ENCODE assay signal across 8 cellular contexts in genomic region chr1:109788695-109789521, GRCh38. TPM values are rescaled to one million over a fixed set of nuclear protein-coding genes. Genes with fewer than 3 reads are reported as not detected.
DNase-seq lines count a peak whose midpoint lies in the region; ATAC-seq and TF ChIP-seq lines count a peak whose summit lies in the region.

No MANE protein-coding gene starts in this region.

- H3K36me3 Mint-ChIP-seq in activated T-helper 17 cell treated with anti-CD3 and anti-CD28 coated beads, Interleukin-2, amount 50 U/mL, for 72 hours (ENCODE audit: low read depth), result no peaks in the 10 kb centered on the region

- H3K9me3 Mint-ChIP-seq in activated T-helper 17 cell treated with anti-CD3 and anti-CD28 coated beads, Interleukin-2, amount 50 U/mL, for 72 hours, result no peaks in the 10 kb centered on the region

- H4K8ac ChIP-seq in mesenchymal stem cell (ENCODE audit: low read length), result no peak overlapping the region

- H3K18ac ChIP-seq in mesenchymal stem cell (ENCODE audit: low read depth in 1 of 2, low read length in 2 of 2), result peak overlapping the region; percentile 47 to 88

- TF ChIP-seq POLR2A in gastroesophageal sphincter (IDR thresholded peaks at IDR 0.05), result no peak

- peaks cover 25% of the 10 kb centered on the region for H3K4me1 Mint-ChIP-seq in activated T-helper 17 cell treated with anti-CD3 and anti-CD28 coated beads, Interleukin-2, amount 50 U/mL, for 72 hours

- H3K14ac ChIP-seq in mesenchymal stem cell (ENCODE audit: low read length in 2 of 2), result peak overlapping the region in 1 of 2 experiments; percentile 73

- H3K9me3 ChIP-seq in mesenchymal stem cell (ENCODE audit: control insufficient read depth, low read length) (no peaks in the 10 kb centered on the region), gastroesophageal sphincter (no peaks in the 10 kb centered on the region)

- DNase-seq in COLO668 (lab: John Stamatoyannopoulos, UW; ENCODE audit: unreplicated experiment) (peak; percentile 17), mesenchymal stem cell (peak; percentile 51)

- H2BK15ac ChIP-seq in mesenchymal stem cell (ENCODE audit: low read depth, poor library complexity, severe bottlenecking), result no peak overlapping the region

- H3K27ac ChIP-seq in mesenchymal stem cell (ENCODE audit: low read length, poor library complexity, severe bottlenecking), result no peak overlapping the region
- no peak overlapping the region for H3K27ac ChIP-seq in gastroesophageal sphincter

- H4K91ac ChIP-seq in mesenchymal stem cell (ENCODE audit: low read length), result peak overlapping the region; percentile 30

- TF ChIP-seq RAD21 in Ishikawa (IDR thresholded peaks at IDR 0.05; ENCODE audit: low read depth), result 0 out of 2 replicates have a peak, but pooled peaks have one; percentile 11

- no peak overlapping the region for H2BK120ac ChIP-seq in mesenchymal stem cell (ENCODE audit: low read depth, low read length)

- H3K4me1 ChIP-seq in mesenchymal stem cell (ENCODE audit: control insufficient read depth, insufficient read depth, low read depth, low read length) (peaks cover 75% of the 10 kb centered on the region), gastroesophageal sphincter (peaks cover 0 to 71% (median 47%) of the 10 kb centered on the region in 3 donors)

- no peak overlapping the region for H3K23ac ChIP-seq in mesenchymal stem cell (ENCODE audit: low read length in 2 of 2)

- no peak overlapping the region for H2AFZ ChIP-seq in mesenchymal stem cell (ENCODE audit: low read depth, low read length)

- H3K27me3 ChIP-seq in mesenchymal stem cell (ENCODE audit: control insufficient read depth in 1 of 2, insufficient read depth in 1 of 2, low read length in 2 of 2), result no peaks in the 10 kb centered on the region
- H3K27me3 ChIP-seq in gastroesophageal sphincter, result no peaks in the 10 kb centered on the region

- TF ChIP-seq EP300 in Ishikawa (IDR thresholded peaks at IDR 0.05; ENCODE audit: borderline replicate concordance) (no peak), gastroesophageal sphincter (IDR thresholded peaks at IDR 0.05) (no peak)

- H2AK5ac ChIP-seq in mesenchymal stem cell (ENCODE audit: low read length, severe bottlenecking), result peak overlapping the region; percentile 26

- TF ChIP-seq CTCF in gastroesophageal sphincter (IDR thresholded peaks at IDR 0.05), result peak in 1 of 4 experiments; percentile 16

- peak overlapping the region; percentile 60 to 80 for H2BK12ac ChIP-seq in mesenchymal stem cell (ENCODE audit: low read length in 2 of 2)

- no peak overlapping the region for H2BK5ac ChIP-seq in mesenchymal stem cell (ENCODE audit: low read depth, low read length, poor library complexity, severe bottlenecking)

- H3K27ac Mint-ChIP-seq in activated T-helper 17 cell treated with anti-CD3 and anti-CD28 coated beads, Interleukin-2, amount 50 U/mL, for 72 hours, result peak overlapping the region; percentile 91

- H3K4me2 ChIP-seq in mesenchymal stem cell (ENCODE audit: low read length, poor library complexity, severe bottlenecking), result no peak overlapping the region

- H3K27me3 Mint-ChIP-seq in activated T-helper 17 cell treated with anti-CD3 and anti-CD28 coated beads, Interleukin-2, amount 50 U/mL, for 72 hours, result no peaks in the 10 kb centered on the region

- WGBS in mesenchymal stem cell, result 84% methylated on average over 9 of the region's 9 CpGs
- 73 to 76% methylated on average over 3 to 4 of the region's 9 CpGs for WGBS in gastroesophageal sphincter (ENCODE audit: low coverage in 1 of 2), 2 donors

- H3K4ac ChIP-seq in mesenchymal stem cell (ENCODE audit: low read depth in 1 of 2, low read length in 2 of 2), result peak overlapping the region; percentile 27 to 81

- no peak overlapping the region for H3K4me3 ChIP-seq in mesenchymal stem cell (ENCODE audit: insufficient read depth in 1 of 2, low read depth in 1 of 2, low read length in 2 of 2)
- no peak overlapping the region for H3K4me3 ChIP-seq in gastroesophageal sphincter

- peak overlapping the region; percentile 63 for H3K4me3 Mint-ChIP-seq in activated T-helper 17 cell treated with anti-CD3 and anti-CD28 coated beads, Interleukin-2, amount 50 U/mL, for 72 hours

- no peaks in the 10 kb centered on the region for H3K79me1 ChIP-seq in mesenchymal stem cell (replicated peaks; ENCODE audit: low read length, poor library complexity, severe bottlenecking)

- H3K36me3 ChIP-seq in mesenchymal stem cell (ENCODE audit: control insufficient read depth in 1 of 2, insufficient read depth in 2 of 2, low read depth in 1 of 2, low read length in 2 of 2) (no peaks in the 10 kb centered on the region), gastroesophageal sphincter (no peaks in the 10 kb centered on the region)

- H3K9ac ChIP-seq in mesenchymal stem cell (ENCODE audit: low read length), result no peak overlapping the region

- no peak for ATAC-seq in activated T-helper 17 cell treated with anti-CD3 and anti-CD28 coated beads, Interleukin-2, amount 50 U/mL, for 72 hours (replicated peaks)
- ATAC-seq in gastroesophageal sphincter, result no peak
- no peak for ATAC-seq in HG02938 (IDR thresholded peaks at IDR 0.05; ENCODE audit: unreplicated experiment)
- no peak for ATAC-seq in esophagus mucosa
- ATAC-seq in GM19397 (IDR thresholded peaks at IDR 0.05; ENCODE audit: unreplicated experiment), result no peak

TF ChIP-seq in Ishikawa, 13 proteins besides CTCF, POLR2A, EP300 and RAD21:
- TF ChIP-seq YY1 (IDR thresholded peaks at IDR 0.05; ENCODE audit: low read depth), result no peak
- no peak for TF ChIP-seq USF1 (IDR thresholded peaks at IDR 0.05)

RNA-seq across cellular contexts. Expression of gene EPS8L3, which starts 25.2 kb away (rescaled TPM):
- not detected for total RNA-seq in activated T-helper 17 cell treated with anti-CD3 and anti-CD28 coated beads, Interleukin-2, amount 50 U/mL, for 72 hours
- not detected for polyA plus RNA-seq in mesenchymal stem cell (2013, experiment 1 of 2)
- not detected for polyA plus RNA-seq in mesenchymal stem cell (2013, experiment 2 of 2)
- total RNA-seq in gastroesophageal sphincter (under 1 TPM in 1 of 4 donors, not detected in 3; 0.12 TPM), esophagus mucosa (not detected)

RNA-seq across cellular contexts. Expression of gene GSTM3, which starts 48.1 kb away (rescaled TPM):
- 10 to 100 TPM in 1 of 2 donors, 1 to 10 TPM in 1; 8.9 to 30.2 TPM for total RNA-seq in activated T-helper 17 cell treated with anti-CD3 and anti-CD28 coated beads, Interleukin-2, amount 50 U/mL, for 72 hours
- 203 TPM for polyA plus RNA-seq in mesenchymal stem cell (2013, experiment 1 of 2)
- polyA plus RNA-seq in mesenchymal stem cell (2013, experiment 2 of 2), result 207 TPM
- total RNA-seq in gastroesophageal sphincter (10 to 100 TPM; 70.1 to 90.9 (median 80.1) TPM), esophagus mucosa (19.4 TPM)
